In genomic region chr17:32323784-32324590, GRCh38 we compare ENCODE assay signal across 8 cellular contexts. TPM values are rescaled to one million over a fixed set of nuclear protein-coding genes. Genes with fewer than 3 reads are reported as not detected.
DNase-seq lines count a peak whose midpoint lies in the region; ATAC-seq, FAIRE-seq and TF ChIP-seq lines count a peak whose summit lies in the region.

No MANE protein-coding gene starts in this region.

- in situ Hi-C loops in GM12878 (cut with MboI): no loop called here
- in situ Hi-C loops in G401 (cut with HindIII; ENCODE audit: low sequenced_read_pairs): no loop called here

- TF ChIP-seq CTCF in CD14-positive monocyte (IDR thresholded peaks at IDR 0.05) (no peak), GM12878 (IDR thresholded peaks at IDR 0.05 in 2 of 3, conservative IDR thresholded peaks at IDR 0.05 in 1 of 3; ENCODE audit: control insufficient read depth in 2 of 3, extremely low read depth in 1 of 3, insufficient read depth in 1 of 3, low read depth in 3 of 3, low read length in 3 of 3) (no peak), mesothelial cell of epicardium (IDR thresholded peaks at IDR 0.05; ENCODE audit: unreplicated experiment) (no peak)

- no peaks in the 10 kb centered on the region for H3K79me2 ChIP-seq in GM12878 (ENCODE audit: control insufficient read depth, insufficient read depth, low read length)

- peaks cover 0 to 2% of the 10 kb centered on the region in 2 donors for H3K36me3 Mint-ChIP-seq in CD14-positive monocyte
- no peaks in the 10 kb centered on the region for H3K36me3 Mint-ChIP-seq in mesothelial cell of epicardium

- RAD21 ChIA-PET in GM12878 (lab: Charles Lee; ENCODE audit: unreplicated experiment): interaction anchor here (0.6 to 1.3 kb wide), 6 partner anchors 9 to 553 kb away, joined by 3 read pairs; partner anchors contain the start of gene MYO1D

- H3K27ac Mint-ChIP-seq in CD14-positive monocyte (peak overlapping the region in 5 of 7 donors; percentile 15 to 65 (median 35)), mesothelial cell of epicardium (peak overlapping the region; percentile 44)

- H3K4me1 Mint-ChIP-seq in CD14-positive monocyte (peaks cover 36% of the 10 kb centered on the region), mesothelial cell of epicardium (peaks cover 2% of the 10 kb centered on the region)

- FAIRE-seq in GM12878 (lab: Jason Lieb, UNC): no peak

- CTCF ChIA-PET in GM12878 (lab: Yijun Ruan, JAX): interaction anchor here (0.6 to 2.0 kb wide), 7 partner anchors 9 to 353 kb away, joined by 3 to 6 read pairs (median 4); no protein-coding TSS in a partner anchor

- no peak overlapping the region for H3K9ac ChIP-seq in GM12878 (ENCODE audit: control insufficient read depth, insufficient read depth, low read length)

- H3K27me3 Mint-ChIP-seq in CD14-positive monocyte (ENCODE audit: low read depth in 3 of 3): peaks cover 2 to 8% (median 4%) of the 10 kb centered on the region in 3 donors
- no peaks in the 10 kb centered on the region for H3K27me3 Mint-ChIP-seq in mesothelial cell of epicardium (ENCODE audit: low read depth)

- no peaks in the 10 kb centered on the region for H4K20me1 ChIP-seq in GM12878 (ENCODE audit: control insufficient read depth, insufficient read depth)

- H3K9me3 Mint-ChIP-seq in CD14-positive monocyte (peaks cover 0 to 3% (median 0%) of the 10 kb centered on the region in 7 donors), mesothelial cell of epicardium (no peaks in the 10 kb centered on the region)

- WGBS in GM12878 (ENCODE audit: insufficient coverage, insufficient replicate concordance, low lambda C conversion rate, missing lambda C conversion rate): 37% methylated on average over 12 of the region's 12 CpGs

- no peak for TF ChIP-seq POLR2A in GM12878 (IDR thresholded peaks at IDR 0.05; ENCODE audit: low read depth, low read length)

- no peak for TF ChIP-seq EP300 in GM12878 (IDR thresholded peaks at IDR 0.05; ENCODE audit: borderline replicate concordance in 1 of 2, control insufficient read depth in 1 of 2, low read depth in 2 of 2, low read length in 2 of 2)

- no peaks in the 10 kb centered on the region for H3K9me3 ChIP-seq in GM12878 (replicated peaks; ENCODE audit: control insufficient read depth, insufficient read depth, low read length)

- SMC1A ChIA-PET in GM12878 (lab: Charles Lee; ENCODE audit: uncharacterized antibody, unreplicated experiment): interaction anchor here (0.9 to 1.3 kb wide), 6 partner anchors 11 to 121 kb away, joined by 3 to 4 read pairs (median 3); partner anchors contain the start of gene PSMD11

- no peaks in the 10 kb centered on the region for H3K27me3 ChIP-seq in GM12878 (replicated peaks in 1 of 2; ENCODE audit: control insufficient read depth in 2 of 2, insufficient read depth in 2 of 2, low read length in 1 of 2)

- DNase-seq in CD14-positive monocyte (ENCODE audit: low spot score) (no peak), NCI-H82 (lab: John Stamatoyannopoulos, UW) (peak; percentile 55), GM12878 (ENCODE audit: low read depth, low spot score) (no peak), mesothelial cell of epicardium (ENCODE audit: low spot score in 2 of 2, unreplicated experiment in 2 of 2) (no peak), G401 (ENCODE audit: low spot score) (no peak), SIG-M5 treated with dmso at 0.1 percent for 504 hours (lab: John Stamatoyannopoulos, UW; ENCODE audit: unreplicated experiment) (no peak), foreskin melanocyte (no peak), NCI-H1694 treated with DMSO at 0.1 percent for 48 hours (lab: John Stamatoyannopoulos, UW) (no peak)

- H3K4me2 ChIP-seq in GM12878 (ENCODE audit: control insufficient read depth, insufficient read depth): 0 out of 2 replicates have a peak overlapping the region, but pooled peaks have one; percentile 14

- peaks cover 7% of the 10 kb centered on the region for H3K4me1 ChIP-seq in GM12878 (ENCODE audit: control insufficient read depth, insufficient read depth, low read length)

- intact Hi-C loops in CD14-positive monocyte (cut with micrococcal nuclease) (loop anchor here in 1 of 2 donors (5.0 kb wide), 1 partner anchor 72 kb away; no protein-coding TSS in a partner anchor), GM12878 (cut with micrococcal nuclease; ENCODE audit: unreplicated experiment) (no loop called here)

- ATAC-seq in GM12878: peak; percentile 71

- TF ChIP-seq RAD21 in GM12878 (IDR thresholded peaks at IDR 0.05; ENCODE audit: insufficient read depth, low read depth, low read length): no peak

- no peak overlapping the region for H3K4me3 ChIP-seq in GM12878

- peak overlapping the region; percentile 47 to 78 for H3K4me3 Mint-ChIP-seq in CD14-positive monocyte
- H3K4me3 Mint-ChIP-seq in mesothelial cell of epicardium: no peak overlapping the region

- H3K27ac ChIP-seq in GM12878 (ENCODE audit: control insufficient read depth, insufficient read depth): no peak overlapping the region

- POLR2A ChIA-PET in GM12878 (lab: Charles Lee): interaction anchor here (0.6 kb wide), 1 partner anchor 16 kb away, joined by 3 read pairs; no protein-coding TSS in a partner anchor

- H2AFZ ChIP-seq in GM12878 (ENCODE audit: control insufficient read depth, low read depth, low read length): peak overlapping the region; percentile 45; the same call in 1 of the 2 replicates

- no TSS peak for BruUV-seq in GM12878 (replicated peaks; lab: Mats Ljungman, UMichigan)

- no peaks in the 10 kb centered on the region for H3K36me3 ChIP-seq in GM12878 (ENCODE audit: control insufficient read depth in 2 of 2, insufficient read depth in 2 of 2, low read length in 1 of 2)

RNA-seq across cellular contexts. Expression of gene C17orf75, which starts 18.0 kb away (rescaled TPM):
- 1 to 10 TPM; 5.0 to 5.7 TPM for polyA plus RNA-seq in CD14-positive monocyte
- total RNA-seq in GM12878 (2013; cell fraction: nucleolus; rRNA removed): 24.1 and 32.6 TPM in 2 replicates
- 28.2 and 37.8 TPM in 2 replicates for total RNA-seq in GM12878 (2014; rRNA removed)
- 24.4 and 25.1 TPM in 2 replicates for total RNA-seq in GM12878 (2014; rRNA removed; fragmentation: Illumina TruSeq; extraction: Trizol)
- total RNA-seq in GM12878 (2021): 21.8 and 30.5 TPM in 2 replicates
- 7.5 TPM for polyA plus RNA-seq in GM12878 (2011; ENCODE audit: low read depth)
- polyA plus RNA-seq in GM12878 (2011; rRNA removed): 26.4 and 41.1 TPM in 2 replicates
- polyA plus RNA-seq in GM12878 (2011; cell fraction: cytosol; rRNA removed): 11.6 and 14.4 TPM in 2 replicates
- 19.6 and 20.2 TPM in 2 replicates for polyA plus RNA-seq in GM12878 (2011; cell fraction: nucleus; rRNA removed)
- polyA plus RNA-seq in GM12878 (2012): 17.7 and 24.8 TPM in 2 replicates
- polyA plus RNA-seq in GM12878 (2014; fragmentation: Illumina TruSeq; extraction: Trizol): 17.7 and 21.7 TPM in 2 replicates
- 10 to 100 TPM; 52.5 to 53.0 TPM for polyA plus RNA-seq in GM12878 (2014; fragmentation: Nextera tagmentation; extraction: Ambion mirVana)
- polyA plus RNA-seq in GM12878 (2014; rRNA removed): 16.9 and 22.2 TPM in 2 replicates
- 10 to 100 TPM; 28.5 to 31.4 TPM for polyA plus RNA-seq in GM12878 (2016; fragmentation: Nextera tagmentation; extraction: Ambion mirVana)
- polyA minus RNA-seq in GM12878 (2011; rRNA and poly(A)+ RNA removed): 8.9 and 14.6 TPM in 2 replicates
- polyA minus RNA-seq in GM12878 (2011; cell fraction: cytosol; rRNA and poly(A)+ RNA removed): 4.2 and 9.1 TPM in 2 replicates
- polyA minus RNA-seq in GM12878 (2011; cell fraction: nucleus; rRNA and poly(A)+ RNA removed): 6.3 and 8.1 TPM in 2 replicates
- total RNA-seq in mesothelial cell of epicardium: 31.4 to 34.3 TPM (median 32.1 TPM) in 3 replicates
- 25.7 and 27.9 TPM in 2 replicates for total RNA-seq in G401 (2014; rRNA removed; shearing (Covaris generic))

RNA-seq across cellular contexts. Expression of gene ZNF207, which starts 26.0 kb away (rescaled TPM):
- polyA plus RNA-seq in CD14-positive monocyte (100 to 1,000 TPM; 138 to 147 TPM), GM12878 (2011; rRNA removed) (326 and 348 TPM in 2 replicates), GM12878 (2014; fragmentation: Illumina TruSeq; extraction: Trizol) (324 and 345 TPM in 2 replicates), GM12878 (2014; fragmentation: Nextera tagmentation; extraction: Ambion mirVana) (100 to 1,000 TPM; 156 to 171 TPM), GM12878 (2014; rRNA removed) (199 and 215 TPM in 2 replicates), GM12878 (2016; fragmentation: Nextera tagmentation; extraction: Ambion mirVana) (100 to 1,000 TPM; 202 to 208 TPM)
- total RNA-seq in GM12878 (2013; cell fraction: nucleolus; rRNA removed): 1,263 and 1,326 TPM in 2 replicates
- total RNA-seq in GM12878 (2014; rRNA removed) (179 and 192 TPM in 2 replicates), GM12878 (2014; rRNA removed; fragmentation: Illumina TruSeq; extraction: Trizol) (211 and 217 TPM in 2 replicates), GM12878 (2021) (177 and 190 TPM in 2 replicates), mesothelial cell of epicardium (221 to 240 TPM (median 231 TPM) in 3 replicates)
- polyA plus RNA-seq in GM12878 (2011; ENCODE audit: low read depth): 90.4 TPM
- polyA plus RNA-seq in GM12878 (2011; cell fraction: cytosol; rRNA removed): 308 and 329 TPM in 2 replicates
- 561 and 577 TPM in 2 replicates for polyA plus RNA-seq in GM12878 (2011; cell fraction: nucleus; rRNA removed)
- polyA plus RNA-seq in GM12878 (2012): 133 and 153 TPM in 2 replicates
- 419 TPM in 2 replicates for polyA minus RNA-seq in GM12878 (2011; rRNA and poly(A)+ RNA removed)
- 94.2 and 122 TPM in 2 replicates for polyA minus RNA-seq in GM12878 (2011; cell fraction: cytosol; rRNA and poly(A)+ RNA removed)
- 245 and 303 TPM in 2 replicates for polyA minus RNA-seq in GM12878 (2011; cell fraction: nucleus; rRNA and poly(A)+ RNA removed)
- 128 and 171 TPM in 2 replicates for total RNA-seq in G401 (2014; rRNA removed; shearing (Covaris generic))

RNA-seq across cellular contexts. Expression of gene RHBDL3, which starts 58.4 kb away (rescaled TPM):
- not detected for polyA plus RNA-seq in CD14-positive monocyte
- total RNA-seq in GM12878 (2013; cell fraction: nucleolus; rRNA removed): 1.5 and 1.8 TPM in 2 replicates
- not detected in 2 replicates for total RNA-seq in GM12878 (2014; rRNA removed)
- 0.04 TPM in 1 of 2 replicates, not detected in the other for total RNA-seq in GM12878 (2014; rRNA removed; fragmentation: Illumina TruSeq; extraction: Trizol)
- 0.05 and 0.19 TPM in 2 replicates for total RNA-seq in GM12878 (2021)
- not detected for polyA plus RNA-seq in GM12878 (2011; ENCODE audit: low read depth)
- 0.09 and 0.24 TPM in 2 replicates for polyA plus RNA-seq in GM12878 (2011; rRNA removed)
- 0.22 and 0.37 TPM in 2 replicates for polyA plus RNA-seq in GM12878 (2011; cell fraction: cytosol; rRNA removed)
- polyA plus RNA-seq in GM12878 (2011; cell fraction: nucleus; rRNA removed): 0.33 and 0.47 TPM in 2 replicates
- 0.04 and 0.07 TPM in 2 replicates for polyA plus RNA-seq in GM12878 (2012)
- polyA plus RNA-seq in GM12878 (2014; fragmentation: Illumina TruSeq; extraction: Trizol): 0.04 TPM in 1 of 2 replicates, not detected in the other
- polyA plus RNA-seq in GM12878 (2014; fragmentation: Nextera tagmentation; extraction: Ambion mirVana): not detected
- 0.04 TPM in 1 of 2 replicates, not detected in the other for polyA plus RNA-seq in GM12878 (2014; rRNA removed)
- polyA plus RNA-seq in GM12878 (2016; fragmentation: Nextera tagmentation; extraction: Ambion mirVana): not detected
- 0.22 and 0.77 TPM in 2 replicates for polyA minus RNA-seq in GM12878 (2011; rRNA and poly(A)+ RNA removed)
- polyA minus RNA-seq in GM12878 (2011; cell fraction: cytosol; rRNA and poly(A)+ RNA removed): 0.67 TPM in 1 of 2 replicates, not detected in the other
- 0.19 TPM in 1 of 2 replicates, not detected in the other for polyA minus RNA-seq in GM12878 (2011; cell fraction: nucleus; rRNA and poly(A)+ RNA removed)
- total RNA-seq in mesothelial cell of epicardium: 1.1 to 1.2 TPM (median 1.2 TPM) in 3 replicates
- total RNA-seq in G401 (2014; rRNA removed; shearing (Covaris generic)): 0.10 and 1.6 TPM in 2 replicates
